Comparison of ENCODE assay signal across 8 cellular contexts in the genomic region with DNA sequence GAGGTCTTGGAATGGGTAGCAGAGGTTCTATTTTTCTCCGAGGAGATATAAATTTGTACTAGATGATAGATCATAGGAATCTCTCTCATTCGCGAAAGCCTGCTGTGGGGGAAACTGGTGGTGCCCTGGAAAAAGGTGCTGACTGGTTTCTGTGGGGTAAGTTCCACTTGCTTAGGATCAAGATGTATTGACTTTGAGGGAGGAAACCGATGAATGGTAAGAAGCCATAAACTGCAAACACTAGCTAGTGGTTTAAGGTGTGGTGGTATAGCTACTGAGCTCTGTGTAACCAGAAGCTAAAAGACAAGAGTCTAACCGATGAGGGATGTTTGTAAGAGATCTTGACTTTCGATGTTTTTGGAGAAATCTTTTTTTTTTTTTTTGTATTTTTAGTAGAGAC. TPM values are rescaled to one million over a fixed set of nuclear protein-coding genes. Genes with fewer than 3 reads are reported as not detected.
A peak's percentile ranks its signal among the peaks of the same experiment; 100 is the strongest.
DNase-seq lines count a peak whose midpoint lies in the region; ATAC-seq and TF ChIP-seq lines count a peak whose summit lies in the region.

No MANE protein-coding gene starts in this region.

- DNase-seq in left ventricle myocardium inferior (no peak), cardiac septum (ENCODE audit: low spot score) (no peak), WERI-Rb-1 (no peak), fibroblast of the aortic adventitia (ENCODE audit: low read depth) (peak; percentile 28), gastrocnemius medialis (no peak), foreskin melanocyte (no peak)

- H3K27me3 ChIP-seq in left ventricle myocardium inferior (ENCODE audit: low read depth) (no peaks in the 10 kb centered on the region), WERI-Rb-1 (ENCODE audit: insufficient read depth, low read depth, severe bottlenecking) (no peaks in the 10 kb centered on the region), gastrocnemius medialis (no peaks in the 10 kb centered on the region)

- H3K27ac ChIP-seq in left ventricle myocardium inferior (replicated peaks): peak overlapping the region; percentile 85
- peak overlapping the region; percentile 86 for H3K27ac ChIP-seq in WERI-Rb-1
- H3K27ac ChIP-seq in gastrocnemius medialis: peak overlapping the region; percentile 76 to 87 (median 82)

- TF ChIP-seq POLR2A in gastrocnemius medialis (IDR thresholded peaks at IDR 0.05): no peak

- H3K4me3 ChIP-seq in left ventricle myocardium inferior (peak overlapping the region; percentile 92), WERI-Rb-1 (ENCODE audit: low read depth, low read length) (peak overlapping the region; percentile 99), fibroblast of the aortic adventitia (ENCODE audit: low read depth, low read length) (peak overlapping the region; percentile 85), gastrocnemius medialis (peak overlapping the region; percentile 82 to 95 (median 89))

- in situ Hi-C loops in gastrocnemius medialis (cut with MboI; ENCODE audit: low sequenced_read_pairs in 4 of 4): no loop called here

- ATAC-seq in gastrocnemius medialis (no peak), GM18858 (IDR thresholded peaks at IDR 0.05; ENCODE audit: unreplicated experiment) (no peak), HG03175 (IDR thresholded peaks at IDR 0.05; ENCODE audit: unreplicated experiment) (no peak)

- H3K36me3 ChIP-seq in left ventricle myocardium inferior (no peaks in the 10 kb centered on the region), WERI-Rb-1 (peaks cover 12% of the 10 kb centered on the region), gastrocnemius medialis (no peaks in the 10 kb centered on the region)

- H3K9me3 ChIP-seq in left ventricle myocardium inferior (replicated peaks): no peaks in the 10 kb centered on the region
- no peaks in the 10 kb centered on the region for H3K9me3 ChIP-seq in WERI-Rb-1 (ENCODE audit: severe bottlenecking)
- no peaks in the 10 kb centered on the region for H3K9me3 ChIP-seq in gastrocnemius medialis

- intact Hi-C loops in left ventricle myocardium inferior (cut with micrococcal nuclease): no loop called here
- intact Hi-C loops in cardiac septum (cut with DNase I): no loop called here
- intact Hi-C loops in gastrocnemius medialis (cut with DNase I; ENCODE audit: low total_unique reads): loop anchor here (10.0 kb wide), 2 partner anchors 129 to 361 kb away; a partner anchor contains a TSS

- H3K4me1 ChIP-seq in left ventricle myocardium inferior (peaks cover 77% of the 10 kb centered on the region), gastrocnemius medialis (peaks cover 33 to 41% of the 10 kb centered on the region in 2 donors)

- TF ChIP-seq CTCF in left ventricle myocardium inferior (IDR thresholded peaks at IDR 0.05; ENCODE audit: borderline replicate concordance) (no peak), WERI-Rb-1 (IDR thresholded peaks at IDR 0.05; ENCODE audit: low read depth, low read length) (no peak), fibroblast of the aortic adventitia (IDR thresholded peaks at IDR 0.05; ENCODE audit: insufficient read depth, low read length) (no peak), gastrocnemius medialis (IDR thresholded peaks at IDR 0.05 in 4 of 5, conservative IDR thresholded peaks at IDR 0.05 in 1 of 5) (no peak)

RNA-seq across cellular contexts. Expression of a gene that starts 0.8 kb away (rescaled TPM):
- 26.4 TPM for total RNA-seq in left ventricle myocardium inferior
- 27.5 TPM for total RNA-seq in cardiac septum
- total RNA-seq in fibroblast of the aortic adventitia (ENCODE audit: low replicate concordance): 33.1 and 46.8 TPM in 2 replicates
- 10 to 100 TPM; 23.1 to 30.9 (median 26.2) TPM for total RNA-seq in gastrocnemius medialis
